37 cellular contexts compared by ENCODE assay signal in genomic region chrX:439236-439635, GRCh38.
"Had no signal": no experiment of that assay in that cellular context is flagged by ENCODE, and none has a peak within 500 bp of the region (broad histone marks: within the 10 kb centered on the region; RNA-seq: fewer than 3 reads in every experiment).

No MANE protein-coding gene starts in this region.

- H3K27ac ChIP-seq: Peyer's patch, SJSA1, VCaP had no signal

- H3K4me1 Mint-ChIP-seq: T-helper 17 cell had no signal

- H3K27ac Mint-ChIP-seq: activated B cell treated with CpG ODN at 0.5 μM for 24 hours; activated CD4-positive, alpha-beta memory T cell treated with anti-CD3 and anti-CD28 coated beads, Interleukin-2, amount 10 ng/mL, durations not matched to agents 7 days and 5 days; activated CD8-positive, alpha-beta memory T cell treated with anti-CD3 and anti-CD28 coated beads, Interleukin-2, amount 10 ng/mL, durations not matched to agents 7 days and 5 days; activated naive CD4-positive, alpha-beta T cell treated with anti-CD3 and anti-CD28 coated beads, Interleukin-2, amount 10 ng/mL, durations not matched to agents 7 days and 5 days; activated naive CD8-positive, alpha-beta T cell; activated naive CD8-positive, alpha-beta T cell treated with anti-CD3 and anti-CD28 coated beads, Interleukin-2, amount 50 U/mL, for 24 hours; T-cell; T-helper 17 cell had no signal

- ATAC-seq: activated CD8-positive, alpha-beta memory T cell treated with anti-CD3 and anti-CD28 coated beads, Interleukin-2, amount 10 ng/mL, durations not matched to agents 7 days and 5 days; activated naive CD8-positive, alpha-beta T cell treated with anti-CD3 and anti-CD28 coated beads, Interleukin-2, amount 50 U/mL, for 24 hours; PC-3; T-cell; T-helper 17 cell had no signal

- H3K36me3 Mint-ChIP-seq: activated naive CD8-positive, alpha-beta T cell; brain; T-cell had no signal

- H3K27me3 Mint-ChIP-seq: activated B cell treated with CpG ODN at 0.5 μM for 24 hours; activated CD4-positive, alpha-beta memory T cell treated with anti-CD3 and anti-CD28 coated beads, Interleukin-2, amount 10 ng/mL, durations not matched to agents 7 days and 5 days; activated CD8-positive, alpha-beta memory T cell treated with anti-CD3 and anti-CD28 coated beads, Interleukin-2, amount 10 ng/mL, durations not matched to agents 7 days and 5 days; activated naive CD8-positive, alpha-beta T cell; T-cell; T-helper 17 cell had no signal

- H3K4me3 Mint-ChIP-seq: activated B cell treated with CpG ODN at 0.5 μM for 24 hours; activated CD4-positive, alpha-beta memory T cell treated with anti-CD3 and anti-CD28 coated beads, Interleukin-2, amount 10 ng/mL, durations not matched to agents 7 days and 5 days; activated CD8-positive, alpha-beta memory T cell treated with anti-CD3 and anti-CD28 coated beads, Interleukin-2, amount 10 ng/mL, durations not matched to agents 7 days and 5 days; activated naive CD4-positive, alpha-beta T cell treated with anti-CD3 and anti-CD28 coated beads, Interleukin-2, amount 10 ng/mL, durations not matched to agents 7 days and 5 days; activated naive CD8-positive, alpha-beta T cell; activated naive CD8-positive, alpha-beta T cell treated with anti-CD3 and anti-CD28 coated beads, Interleukin-2, amount 50 U/mL, for 24 hours; T-cell; T-helper 17 cell had no signal

- H3K9me3 ChIP-seq: MG63, Peyer's patch, SK-N-SH had no signal

- H3K27me3 ChIP-seq: MG63, Peyer's patch, SJSA1 had no signal

- DNase-seq: activated B cell treated with CpG ODN at 0.5 μM for 24 hours; activated CD4-positive, alpha-beta memory T cell treated with anti-CD3 and anti-CD28 coated beads, Interleukin-2, amount 10 ng/mL, durations not matched to agents 7 days and 5 days; activated CD4-positive, alpha-beta T cell treated with anti-CD3 and anti-CD28 coated beads for 48 hours; activated CD4-positive, CD25-positive, alpha-beta regulatory T cell treated with anti-CD3 and anti-CD28 coated beads, Interleukin-2, amount 50 U/mL, for 72 hours; activated CD8-positive, alpha-beta memory T cell treated with anti-CD3 and anti-CD28 coated beads for 24 hours; activated CD8-positive, alpha-beta memory T cell treated with anti-CD3 and anti-CD28 coated beads, Interleukin-2, amount 10 ng/mL, durations not matched to agents 7 days and 5 days; activated CD8-positive, alpha-beta memory T cell treated with anti-CD3 and anti-CD28 coated beads, Interleukin-2, amount 50 U/mL, for 48 hours; activated effector memory CD4-positive, alpha-beta T cell treated with Interleukin-2 at 50 U/mL for 16 hours; activated naive CD4-positive, alpha-beta T cell treated with anti-CD3 and anti-CD28 coated beads, Interleukin-2, amount 10 ng/mL, durations not matched to agents 7 days and 5 days; activated naive CD8-positive, alpha-beta T cell treated with anti-CD3 and anti-CD28 coated beads, Interleukin-2, amount 50 U/mL, for 24 hours; activated T-cell treated with anti-CD3 and anti-CD28 coated beads, Interleukin-2, amount 50 U/mL, for 48 hours; anterior cingulate cortex; Kasumi-1; KG1; MG63; MV-4-11; NCI-H1092; NCI-H1436 treated with DMSO at 0.1 percent for 48 hours; NCI-H187 treated with DMSO at 0.1 percent for 48 hours; NCI-H2081; NCI-H2171 treated with DMSO at 0.1 percent for 48 hours; NCI-H2227 treated with DMSO at 0.1 percent for 48 hours; NCI-H446; NCI-H524; NCI-H69; NK-92 treated with Interleukin-12 subunit alpha and Interleukin-12 subunit beta, amount 100 ng/mL, for 24 hours; PC-3; RPMI8226; SHP77 treated with DMSO at 0.1 percent for 48 hours; SK-N-SH; T-cell; T-helper 17 cell had no signal

- H3K4me3 ChIP-seq: MG63, Peyer's patch, SJSA1 had no signal

- H3K4me1 ChIP-seq: Peyer's patch, SJSA1 had no signal

- H3K36me3 ChIP-seq: MG63, Peyer's patch, SJSA1 had no signal
